8 cellular contexts compared by ENCODE assay signal in genomic region chr1:203278087-203278884, GRCh38. TPM values are rescaled to one million over a fixed set of nuclear protein-coding genes. Genes with fewer than 3 reads are reported as not detected.
A peak's percentile ranks its signal among the peaks of the same experiment; 100 is the strongest.
DNase-seq lines count a peak whose midpoint lies in the region; ATAC-seq, FAIRE-seq and TF ChIP-seq lines count a peak whose summit lies in the region.

No MANE protein-coding gene starts in this region.

- H3K27ac ChIP-seq in right cardiac atrium (ENCODE audit: low read length) (peak overlapping the region; percentile 95), prostate gland (peak overlapping the region; percentile 84 to 85)

- peaks cover 30% of the 10 kb centered on the region for H3K4me1 ChIP-seq in right cardiac atrium (ENCODE audit: control insufficient read depth, insufficient read depth, low read length)
- H3K4me1 ChIP-seq in prostate gland (replicated peaks) = peaks cover 12% of the 10 kb centered on the region

- intact Hi-C loops in right cardiac atrium (cut with DNase I) = loop anchor here in 1 of 4 donors (10.0 kb wide), 1 partner anchor 207 kb away; no protein-coding TSS in a partner anchor
- intact Hi-C loops in prostate gland (cut with DNase I) = no loop called here

- 5% methylated on average over 13 of the region's 13 CpGs for WGBS in right cardiac atrium
- WGBS in prostate gland = 10% methylated on average over 13 of the region's 13 CpGs

- ATAC-seq in right cardiac atrium (peak; percentile 89 to 93), GM19455 (IDR thresholded peaks at IDR 0.05; ENCODE audit: unreplicated experiment) (no peak), HG03159 (IDR thresholded peaks at IDR 0.05; ENCODE audit: unreplicated experiment) (no peak)

- DNase-seq in GM12891 (ENCODE audit: insufficient read length, low spot score) (no peak), NCI-H2081 treated with DMSO at 0.1 percent for 48 hours (lab: John Stamatoyannopoulos, UW) (peak; percentile 30), astrocyte of the cerebellum (ENCODE audit: low read depth) (peak; percentile 12), right cardiac atrium (peak; percentile 98 to 99 (median 99)), prostate gland (ENCODE audit: low spot score) (peak; percentile 67), GM20000 (ENCODE audit: low spot score) (no peak)

- in situ Hi-C loops in astrocyte of the cerebellum (cut with HindIII; ENCODE audit: low sequenced_read_pairs) = no loop called here

- TF ChIP-seq CTCF in astrocyte of the cerebellum (IDR thresholded peaks at IDR 0.05; ENCODE audit: low read depth, low read length, missing control alignments) (no peak), prostate gland (IDR thresholded peaks at IDR 0.05) (peak in 1 of 4 experiments; percentile 4), GM20000 (IDR thresholded peaks at IDR 0.05; ENCODE audit: extremely low read depth, missing control alignments) (no peak)

- H3K36me3 ChIP-seq in prostate gland = no peaks in the 10 kb centered on the region

- H3K27me3 ChIP-seq in right cardiac atrium (ENCODE audit: control insufficient read depth, insufficient read depth) (no peaks in the 10 kb centered on the region), prostate gland (replicated peaks; ENCODE audit: insufficient read depth) (no peaks in the 10 kb centered on the region)

- peak overlapping the region; percentile 10 for H3K4me3 ChIP-seq in astrocyte of the cerebellum (ENCODE audit: low read depth, low read length)
- H3K4me3 ChIP-seq in right cardiac atrium (ENCODE audit: low read length) = no peak overlapping the region
- no peak overlapping the region for H3K4me3 ChIP-seq in prostate gland

- FAIRE-seq in GM12891 (lab: Jason Lieb, UNC) = peak; percentile 20

- H3K9me3 ChIP-seq in right cardiac atrium (ENCODE audit: control insufficient read depth, low read length) (no peaks in the 10 kb centered on the region), prostate gland (no peaks in the 10 kb centered on the region)

- TF ChIP-seq POLR2A in GM12891 (IDR thresholded peaks at IDR 0.05; ENCODE audit: low read depth, low read length) (no peak), prostate gland (IDR thresholded peaks at IDR 0.05) (peak; percentile 52)

TF ChIP-seq in GM12891, 5 proteins besides CTCF, POLR2A, EP300 and RAD21:
- no peak for TF ChIP-seq PAX5 (IDR thresholded peaks at IDR 0.05; ENCODE audit: insufficient read depth, low read length, severe bottlenecking)
- TF ChIP-seq TAF1 (IDR thresholded peaks at IDR 0.05; ENCODE audit: low read depth, low read length) = no peak
- TF ChIP-seq POU2F2 (IDR thresholded peaks at IDR 0.05; ENCODE audit: low read depth, low read length) = 0 out of 2 replicates have a peak, but pooled peaks have one; percentile 25
- TF ChIP-seq SPI1 (IDR thresholded peaks at IDR 0.05; ENCODE audit: low read depth, low read length) = no peak
- no peak for TF ChIP-seq POLR2AphosphoS5 (IDR thresholded peaks at IDR 0.05; ENCODE audit: low read depth, low read length)

RNA-seq across cellular contexts. Expression of gene BTG2, which starts 27.0 kb away (rescaled TPM):
- polyA plus RNA-seq in GM12891 (2012; ENCODE audit: low read depth, missing spikeins) = 29.7 TPM
- total RNA-seq in right cardiac atrium = 100 to 1,000 TPM in 2 of 4 donors, 10 to 100 TPM in 2; 68.1 to 361 (median 105) TPM
- 333 TPM for polyA plus RNA-seq in right cardiac atrium
- 100 to 1,000 TPM in 1 of 2 donors, 10 to 100 TPM in 1; 91.0 to 131 TPM for total RNA-seq in prostate gland

RNA-seq across cellular contexts. Expression of gene CHIT1, which starts 48.8 kb away (rescaled TPM):
- 0.56 TPM for polyA plus RNA-seq in GM12891 (2012; ENCODE audit: low read depth, missing spikeins)
- total RNA-seq in right cardiac atrium = under 1 TPM in 3 of 4 donors, not detected in 1; 0.25 to 0.64 (median 0.32) TPM
- 0.09 TPM for polyA plus RNA-seq in right cardiac atrium
- 1 to 10 TPM in 1 of 2 donors, not detected in 1; 1.5 TPM for total RNA-seq in prostate gland

Comparison
In these comparisons a context has a peak if more than half of its experiments do, and no peak if none do; other contexts are left out.
1. DNase-seq: peak in NCI-H2081 treated with DMSO at 0.1 percent for 48 hours (single experiment), astrocyte of the cerebellum (single experiment), right cardiac atrium (3 of 3) and prostate gland (single experiment); none in GM12891 (single experiment) and GM20000 (single experiment).
2. ATAC-seq: peak in right cardiac atrium (2 of 2); none in GM19455 (single experiment) and HG03159 (single experiment).